Comparison of ENCODE assay signal across 9 cellular contexts in the genomic region with DNA sequence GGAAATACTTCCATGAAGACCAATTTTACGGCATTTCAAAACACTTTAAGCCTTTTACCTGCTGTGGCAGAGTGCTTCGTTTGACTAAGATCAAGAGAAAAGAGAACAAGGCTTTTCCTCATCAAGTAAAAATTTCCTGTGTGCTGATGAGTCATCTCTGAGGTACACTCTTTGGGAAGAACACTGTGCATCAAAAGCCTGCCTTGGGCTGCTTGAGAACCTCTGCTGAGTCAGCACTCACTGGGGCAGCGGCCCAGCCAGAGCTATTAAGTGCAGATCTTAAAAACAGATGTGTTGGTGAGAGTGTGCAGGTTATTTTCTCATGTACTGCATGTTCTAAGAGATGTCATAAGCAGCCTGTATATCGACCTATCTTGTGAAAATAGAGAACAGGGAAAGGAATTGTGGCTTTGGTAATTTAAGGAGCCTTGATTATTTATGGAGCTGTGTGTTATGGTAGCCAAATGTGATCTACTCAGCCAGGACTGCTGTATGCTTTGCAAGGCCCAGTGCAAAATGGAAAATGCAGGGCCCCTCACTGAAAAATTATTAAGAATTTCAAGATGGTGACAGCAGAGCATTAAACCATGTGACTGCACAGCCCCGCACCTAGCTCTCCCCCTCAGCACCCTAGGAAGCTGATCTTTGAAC.
A peak's percentile ranks its signal among the peaks of the same experiment; 100 is the strongest.
DNase-seq lines count a peak whose midpoint lies in the region; ATAC-seq and TF ChIP-seq lines count a peak whose summit lies in the region.
"Had no signal": no experiment of that assay in that cellular context is flagged by ENCODE, and none has a peak within 500 bp of the region (broad histone marks: within the 10 kb centered on the region; RNA-seq: fewer than 3 reads in every experiment).

No MANE protein-coding gene starts in this region.

- peak overlapping the region; percentile 56 for H2BK120ac ChIP-seq in IMR-90 (ENCODE audit: low read depth, low read length)

- H3K56ac ChIP-seq in IMR-90 (ENCODE audit: extremely low read depth, insufficient read depth, low read length), result no peak overlapping the region; the same call in 1 of the 2 replicates

- peak; percentile 90 for ATAC-seq in IMR-90 (ENCODE audit: low read depth)
- ATAC-seq in activated CD8-positive, alpha-beta T cell treated with anti-CD3 and anti-CD28 coated beads, Interleukin-2, amount 10 ng/mL, durations not matched to agents 7 days and 5 days, result peak; percentile 32
- ATAC-seq in heart right ventricle, result peak in 6 of 8 donors; percentile 29 to 85 (median 60)
- ATAC-seq in GM21447 (IDR thresholded peaks at IDR 0.05; ENCODE audit: unreplicated experiment), result no peak
- ATAC-seq in HG02973 (IDR thresholded peaks at IDR 0.05; ENCODE audit: unreplicated experiment), result no peak

- H2AK5ac ChIP-seq in IMR-90 (ENCODE audit: low read depth, low read length), result peak overlapping the region; percentile 68

- no peak overlapping the region for H3K23ac ChIP-seq in IMR-90 (ENCODE audit: low read depth, low read length)

- no peaks in the 10 kb centered on the region for H3K36me3 ChIP-seq in IMR-90 (ENCODE audit: control insufficient read depth, insufficient read depth, low read length)
- peaks cover 0 to 86% (median 7%) of the 10 kb centered on the region in 9 donors for H3K36me3 ChIP-seq in heart right ventricle
- no peaks in the 10 kb centered on the region for H3K36me3 ChIP-seq in sigmoid colon
- H3K36me3 ChIP-seq: neutrophil had no signal

- H3K27me3 ChIP-seq in IMR-90 (ENCODE audit: control insufficient read depth, insufficient read depth, low read length) (no peaks in the 10 kb centered on the region), heart right ventricle (no peaks in the 10 kb centered on the region), sigmoid colon (no peaks in the 10 kb centered on the region)
- H3K27me3 ChIP-seq: neutrophil had no signal

- POLR2A ChIA-PET in IMR-90 (lab: Charles Lee; ENCODE audit: unreplicated experiment), result no interaction called here
- POLR2A ChIA-PET in activated CD8-positive, alpha-beta T cell treated with anti-CD3 and anti-CD28 coated beads, Interleukin-2, amount 10 ng/mL, durations not matched to agents 7 days and 5 days (lab: Charles Lee), result no interaction called here

- H3K4ac ChIP-seq in IMR-90 (ENCODE audit: low read depth, low read length), result peak overlapping the region; percentile 30; the same call in 1 of the 2 replicates

- H4K8ac ChIP-seq in IMR-90 (ENCODE audit: low read depth in 2 of 2, low read length in 2 of 2), result peak overlapping the region in 1 of 2 experiments; percentile 25; a peak in 1 of 4 replicates

- H3K27ac ChIP-seq in IMR-90 (ENCODE audit: insufficient read depth, low read length), result no peak overlapping the region; the same call in 1 of the 2 replicates
- peak overlapping the region in 7 of 10 donors; percentile 1 to 63 (median 32) for H3K27ac ChIP-seq in heart right ventricle
- peak overlapping the region in 2 of 4 donors; percentile 30 to 53 for H3K27ac ChIP-seq in sigmoid colon
- H3K27ac ChIP-seq: neutrophil had no signal

- no peaks in the 10 kb centered on the region for H3K9me3 Mint-ChIP-seq in Calu3 (ENCODE audit: low read depth, unreplicated experiment)
- no peaks in the 10 kb centered on the region for H3K9me3 Mint-ChIP-seq in activated CD8-positive, alpha-beta T cell treated with anti-CD3 and anti-CD28 coated beads, Interleukin-2, amount 10 ng/mL, durations not matched to agents 7 days and 5 days (ENCODE audit: insufficient read depth)

- intact Hi-C loops in Calu3 (cut with micrococcal nuclease; ENCODE audit: unreplicated experiment), result no loop called here
- intact Hi-C loops in IMR-90 (cut with micrococcal nuclease), result no loop called here
- intact Hi-C loops in heart right ventricle (cut with DNase I), result loop anchor here in 5 of 10 donors (2.0 to 10.0 kb wide), 4 partner anchors 66 to 233 kb away; no protein-coding TSS in a partner anchor
- intact Hi-C loops in sigmoid colon (cut with DNase I), result no loop called here

- no peaks in the 10 kb centered on the region for H4K20me1 ChIP-seq in IMR-90 (ENCODE audit: insufficient read depth, low read length)

- peak overlapping the region; percentile 64; the same call in 1 of the 2 replicates for H2BK20ac ChIP-seq in IMR-90 (ENCODE audit: low read depth, low read length)

- TF ChIP-seq EP300 in sigmoid colon (IDR thresholded peaks at IDR 0.05), result no peak

- H3K9ac ChIP-seq in IMR-90 (ENCODE audit: low read depth, low read length), result no peak overlapping the region

- no peak overlapping the region for H2AFZ ChIP-seq in IMR-90 (replicated peaks; ENCODE audit: low read length, poor library complexity)

- H3K4me3 ChIP-seq in IMR-90 (ENCODE audit: insufficient read depth, low read depth, low read length) (no peak overlapping the region), heart right ventricle (no peak overlapping the region), sigmoid colon (no peak overlapping the region)

- peaks cover 13% of the 10 kb centered on the region for H3K4me1 ChIP-seq in IMR-90 (ENCODE audit: control insufficient read depth, insufficient read depth, low read length)
- peaks cover 3 to 67% (median 32%) of the 10 kb centered on the region in 9 donors for H3K4me1 ChIP-seq in heart right ventricle
- H3K4me1 ChIP-seq in sigmoid colon, result peaks cover 0 to 15% (median 4%) of the 10 kb centered on the region in 4 donors

- DNase-seq in Calu3, result peak; percentile 71
- DNase-seq in IMR-90, result peak; percentile 96
- no peak for DNase-seq in activated CD8-positive, alpha-beta T cell treated with anti-CD3 and anti-CD28 coated beads, Interleukin-2, amount 10 ng/mL, durations not matched to agents 7 days and 5 days
- DNase-seq in heart right ventricle, result peak in 1 of 2 donors; percentile 25
- peak; percentile 73 for DNase-seq in sigmoid colon
- DNase-seq in 8988T, result no peak

- peak overlapping the region; percentile 44 for H3K4me2 ChIP-seq in IMR-90 (ENCODE audit: low read depth, low read length)

- 60% methylated on average over 1 of the region's 5 CpGs; no CpG with 5 or more reads in 1 of the 2 experiments for WGBS in IMR-90 (ENCODE audit: extremely low coverage in 2 of 2, insufficient read length in 1 of 2), 2 experiments
- 60 to 65% methylated on average over 5 of the region's 5 CpGs for WGBS in heart right ventricle, 2 donors
- 69 to 82% methylated on average over 5 of the region's 5 CpGs for WGBS in sigmoid colon, 2 donors

- no peak overlapping the region for H3K18ac ChIP-seq in IMR-90 (ENCODE audit: low read depth, low read length)

- peak overlapping the region; percentile 36; the same call in 1 of the 2 replicates for H3K14ac ChIP-seq in IMR-90 (replicated peaks; ENCODE audit: low read depth, low read length)

- no peaks in the 10 kb centered on the region for H3K27me3 Mint-ChIP-seq in Calu3 (ENCODE audit: unreplicated experiment)
- no peaks in the 10 kb centered on the region for H3K27me3 Mint-ChIP-seq in activated CD8-positive, alpha-beta T cell treated with anti-CD3 and anti-CD28 coated beads, Interleukin-2, amount 10 ng/mL, durations not matched to agents 7 days and 5 days (ENCODE audit: low read depth)

- CTCF ChIA-PET in Calu3 (lab: Charles Lee), result interaction anchor here (1.1 to 1.8 kb wide), 5 partner anchors 11 to 230 kb away, joined by 3 to 13 read pairs (median 4); no protein-coding TSS in a partner anchor
- CTCF ChIA-PET in IMR-90 (lab: Yijun Ruan, JAX), result interaction anchor here (0.7 to 1.2 kb wide), 2 partner anchors 35 to 76 kb away, joined by 3 to 4 read pairs; no protein-coding TSS in a partner anchor
- CTCF ChIA-PET in activated CD8-positive, alpha-beta T cell treated with anti-CD3 and anti-CD28 coated beads, Interleukin-2, amount 10 ng/mL, durations not matched to agents 7 days and 5 days (lab: Charles Lee), result interaction anchor here (0.8 to 6.4 kb wide), 31 partner anchors 8 to 435 kb away, joined by 3 to 51 read pairs (median 4); a partner anchor contains a TSS

- H3K9me1 ChIP-seq in IMR-90 (ENCODE audit: insufficient read depth, low read length), result no peaks in the 10 kb centered on the region

- H4K91ac ChIP-seq in IMR-90 (ENCODE audit: insufficient read depth, low read depth, low read length), result peak overlapping the region; percentile 36; the same call in 1 of the 2 replicates

- in situ Hi-C loops in IMR-90 (cut with MboI; ENCODE audit: low sequenced_read_pairs), result loop anchor here (5.0 kb wide), 1 partner anchor 76 kb away; no protein-coding TSS in a partner anchor

- TF ChIP-seq RAD21 in IMR-90 (IDR thresholded peaks at IDR 0.05; ENCODE audit: low read length), result no peak

- no peak for TF ChIP-seq CTCF in Calu3 (IDR thresholded peaks at IDR 0.05; ENCODE audit: unreplicated experiment)
- TF ChIP-seq CTCF in IMR-90 (conservative IDR thresholded peaks at IDR 0.05; ENCODE audit: low read depth, low read length), result no peak
- no peak for TF ChIP-seq CTCF in heart right ventricle (IDR thresholded peaks at IDR 0.05)
- TF ChIP-seq CTCF in sigmoid colon (IDR thresholded peaks at IDR 0.05), result no peak

- peak overlapping the region; percentile 32; the same call in 1 of the 3 replicates for H2BK15ac ChIP-seq in IMR-90 (ENCODE audit: low read depth, low read length)

- H2BK5ac ChIP-seq in IMR-90 (ENCODE audit: low read depth, low read length, poor library complexity, severe bottlenecking), result no peak overlapping the region

- H3K27ac Mint-ChIP-seq in Calu3 (ENCODE audit: unreplicated experiment), result peak overlapping the region; percentile 94
- no peak overlapping the region for H3K27ac Mint-ChIP-seq in activated CD8-positive, alpha-beta T cell treated with anti-CD3 and anti-CD28 coated beads, Interleukin-2, amount 10 ng/mL, durations not matched to agents 7 days and 5 days

- no peaks in the 10 kb centered on the region; a peak in 1 of 4 replicates for H3K79me1 ChIP-seq in IMR-90 (ENCODE audit: low read depth in 1 of 2, low read length in 2 of 2)

- dilution Hi-C loops in IMR-90 (cut with HindIII; ENCODE audit: low sequenced_read_pairs, unreplicated experiment), result no loop called here

- TF ChIP-seq POLR2A in IMR-90 (IDR thresholded peaks at IDR 0.05; ENCODE audit: low read depth, low read length), result no peak
- no peak for TF ChIP-seq POLR2A in sigmoid colon (IDR thresholded peaks at IDR 0.05)

- no peaks in the 10 kb centered on the region for H3K9me3 ChIP-seq in IMR-90 (ENCODE audit: control insufficient read depth, insufficient read depth, low read length)
- H3K9me3 ChIP-seq in heart right ventricle, result no peaks in the 10 kb centered on the region
- H3K9me3 ChIP-seq in sigmoid colon, result no peaks in the 10 kb centered on the region
- H3K9me3 ChIP-seq: neutrophil had no signal

- no TSS peak for BruUV-seq in Calu3 (replicated peaks; lab: Mats Ljungman, UMichigan)
- no TSS peak for BruUV-seq in IMR-90 (replicated peaks; lab: Mats Ljungman, UMichigan)

- H4K5ac ChIP-seq in IMR-90 (ENCODE audit: low read depth, low read length), result no peak overlapping the region

- peak overlapping the region; percentile 14 for H2AK9ac ChIP-seq in IMR-90 (replicated peaks; ENCODE audit: low read depth, low read length, poor library complexity)

- peaks cover 44% of the 10 kb centered on the region for H3K36me3 Mint-ChIP-seq in Calu3 (ENCODE audit: insufficient read depth, unreplicated experiment)
- H3K36me3 Mint-ChIP-seq in activated CD8-positive, alpha-beta T cell treated with anti-CD3 and anti-CD28 coated beads, Interleukin-2, amount 10 ng/mL, durations not matched to agents 7 days and 5 days (ENCODE audit: low read depth), result no peaks in the 10 kb centered on the region

- H3K4me1 Mint-ChIP-seq in Calu3 (ENCODE audit: low read depth, unreplicated experiment), result peaks cover 62% of the 10 kb centered on the region
- H3K4me1 Mint-ChIP-seq in activated CD8-positive, alpha-beta T cell treated with anti-CD3 and anti-CD28 coated beads, Interleukin-2, amount 10 ng/mL, durations not matched to agents 7 days and 5 days (ENCODE audit: low read depth), result peaks cover 23% of the 10 kb centered on the region

- peak overlapping the region; percentile 45 for H3K4me3 Mint-ChIP-seq in Calu3 (ENCODE audit: low read depth, unreplicated experiment)
- H3K4me3 Mint-ChIP-seq in activated CD8-positive, alpha-beta T cell treated with anti-CD3 and anti-CD28 coated beads, Interleukin-2, amount 10 ng/mL, durations not matched to agents 7 days and 5 days, result no peak overlapping the region

Comparison
In these comparisons a context has a peak if more than half of its experiments do, and no peak if none do; other contexts are left out.
1. DNase-seq: peak in Calu3 (single experiment), IMR-90 (single experiment) and sigmoid colon (single experiment); none in activated CD8-positive, alpha-beta T cell treated with anti-CD3 and anti-CD28 coated beads, Interleukin-2, amount 10 ng/mL, durations not matched to agents 7 days and 5 days (single experiment) and 8988T (single experiment).
2. ATAC-seq: peak in IMR-90 (single experiment), activated CD8-positive, alpha-beta T cell treated with anti-CD3 and anti-CD28 coated beads, Interleukin-2, amount 10 ng/mL, durations not matched to agents 7 days and 5 days (single experiment) and heart right ventricle (6 of 8); none in GM21447 (single experiment) and HG02973 (single experiment).